In the genomic region with DNA sequence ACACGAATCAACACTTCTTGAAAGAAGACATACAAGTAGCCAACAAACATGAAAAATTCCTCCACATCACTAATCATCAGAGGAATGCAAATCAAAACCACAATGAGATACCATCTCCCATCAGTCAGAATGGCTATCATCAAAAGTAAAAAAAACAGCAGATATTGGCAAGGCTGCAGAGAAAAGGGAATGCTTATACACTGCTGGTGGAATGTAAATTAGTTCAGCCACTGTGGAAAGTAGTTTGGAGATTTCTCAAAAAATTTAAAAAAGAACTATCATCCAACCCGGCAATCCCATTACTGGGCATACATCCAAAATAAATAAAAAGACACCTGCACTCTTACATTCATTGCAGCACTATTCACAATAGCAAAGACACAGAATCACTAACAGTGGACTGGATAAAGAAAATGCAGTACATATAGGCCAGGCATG, we compare ENCODE assay signal across 12 cellular contexts.
DNase-seq lines count a peak whose midpoint lies in the region; ATAC-seq, FAIRE-seq and TF ChIP-seq lines count a peak whose summit lies in the region.
"Had no signal": no experiment of that assay in that cellular context is flagged by ENCODE, and none has a peak within 500 bp of the region (broad histone marks: within the 10 kb centered on the region; RNA-seq: fewer than 3 reads in every experiment).

No MANE protein-coding gene starts in this region.

- no peak overlapping the region for H2AFZ ChIP-seq in fibroblast of lung (ENCODE audit: low read length)

- H3K27ac ChIP-seq in fibroblast of lung (ENCODE audit: insufficient read depth, low read length) (no peak overlapping the region), substantia nigra (ENCODE audit: low read depth, low read length, poor library complexity, severe bottlenecking) (no peak overlapping the region)
- H3K27ac ChIP-seq: sigmoid colon had no signal

- peaks cover 2% of the 10 kb centered on the region for H3K4me1 ChIP-seq in fibroblast of lung (ENCODE audit: control insufficient read depth, extremely low read depth, insufficient read depth, low read length)

- no peaks in the 10 kb centered on the region for H3K27me3 Mint-ChIP-seq in activated T-cell treated with anti-CD3 and anti-CD28 coated beads, Interleukin-2, amount 50 U/mL, for 72 hours (ENCODE audit: low read depth)

- DNase-seq in NCI-H510A treated with DMSO at 0.1 percent for 48 hours (lab: John Stamatoyannopoulos, UW) (peak; percentile 10), NCI-H510A (lab: John Stamatoyannopoulos, UW) (no peak), NCI-H774 (lab: John Stamatoyannopoulos, UW) (peak; percentile 42), fibroblast of lung (ENCODE audit: low read depth in 2 of 2) (peak; percentile 2 to 93), urothelium cell line (ENCODE audit: low spot score) (peak; percentile 18), substantia nigra (lab: John Stamatoyannopoulos, UW) (no peak)
- DNase-seq in activated T-cell treated with anti-CD3 and anti-CD28 coated beads, Interleukin-2, amount 50 U/mL, for 72 hours: no peak
- DNase-seq: 8988T, NCI-H2107, sigmoid colon had no signal

- no peak overlapping the region for H3K4me3 Mint-ChIP-seq in activated T-cell treated with anti-CD3 and anti-CD28 coated beads, Interleukin-2, amount 50 U/mL, for 72 hours
- H3K4me3 Mint-ChIP-seq: activated T-helper 1 cell treated with anti-CD3 and anti-CD28 coated beads, Interleukin-12 subunit alpha, Interleukin-12 subunit beta, Interleukin-2, Interleukin-4 antibody, amounts not matched to agents 30 ng/mL and 10 ng/mL and 1 ng/mL, durations not matched to agents 14 hours and 24 hours and 36 hours had no signal

- ATAC-seq in activated T-cell treated with anti-CD3 and anti-CD28 coated beads, Interleukin-2, amount 50 U/mL, for 72 hours (replicated peaks in 1 of 2): no peak
- no peak for ATAC-seq in GM18909 (IDR thresholded peaks at IDR 0.05; ENCODE audit: poor library complexity, unreplicated experiment)

- H3K27ac Mint-ChIP-seq in activated T-cell treated with anti-CD3 and anti-CD28 coated beads, Interleukin-2, amount 50 U/mL, for 72 hours: no peak overlapping the region
- H3K27ac Mint-ChIP-seq: activated T-helper 1 cell treated with anti-CD3 and anti-CD28 coated beads, Interleukin-12 subunit alpha, Interleukin-12 subunit beta, Interleukin-2, Interleukin-4 antibody, amounts not matched to agents 30 ng/mL and 10 ng/mL and 1 ng/mL, durations not matched to agents 14 hours and 24 hours and 36 hours had no signal

- no peaks in the 10 kb centered on the region for H3K27me3 ChIP-seq in fibroblast of lung (ENCODE audit: control insufficient read depth, insufficient read depth, low read length)
- H3K27me3 ChIP-seq: sigmoid colon had no signal

- H3K9me3 ChIP-seq in fibroblast of lung (ENCODE audit: control insufficient read depth, insufficient read depth, low read depth, low read length): no peaks in the 10 kb centered on the region
- H3K9me3 ChIP-seq: sigmoid colon had no signal

- no peaks in the 10 kb centered on the region for H3K79me2 ChIP-seq in fibroblast of lung (ENCODE audit: control insufficient read depth, insufficient read depth, low read length)

- H3K36me3 Mint-ChIP-seq in activated T-cell treated with anti-CD3 and anti-CD28 coated beads, Interleukin-2, amount 50 U/mL, for 72 hours (ENCODE audit: insufficient read depth in 2 of 2): no peaks in the 10 kb centered on the region

- no peaks in the 10 kb centered on the region for H3K4me1 Mint-ChIP-seq in activated T-cell treated with anti-CD3 and anti-CD28 coated beads, Interleukin-2, amount 50 U/mL, for 72 hours (ENCODE audit: low read depth)

- H3K9me3 Mint-ChIP-seq in activated T-cell treated with anti-CD3 and anti-CD28 coated beads, Interleukin-2, amount 50 U/mL, for 72 hours: peaks cover 2% of the 10 kb centered on the region in 2 donors
- H3K9me3 Mint-ChIP-seq: activated T-helper 1 cell treated with anti-CD3 and anti-CD28 coated beads, Interleukin-12 subunit alpha, Interleukin-12 subunit beta, Interleukin-2, Interleukin-4 antibody, amounts not matched to agents 30 ng/mL and 10 ng/mL and 1 ng/mL, durations not matched to agents 14 hours and 24 hours and 36 hours had no signal

- no peak for TF ChIP-seq CTCF in fibroblast of lung (conservative IDR thresholded peaks at IDR 0.05 in 1 of 2, IDR thresholded peaks at IDR 0.05 in 1 of 2; ENCODE audit: low read depth in 1 of 2, low read length in 2 of 2)

- H3K4me2 ChIP-seq in fibroblast of lung (ENCODE audit: extremely low read depth, insufficient read depth, low read length): no peak overlapping the region

- no peak overlapping the region for H3K4me3 ChIP-seq in fibroblast of lung (replicated peaks in 1 of 4; ENCODE audit: control extremely low read depth in 1 of 4, insufficient read depth in 1 of 4, low read depth in 3 of 4, low read length in 4 of 4)
- H3K4me3 ChIP-seq: sigmoid colon had no signal

- no peak overlapping the region for H3K9ac ChIP-seq in fibroblast of lung (ENCODE audit: insufficient read depth, low read length)

- H4K20me1 ChIP-seq in fibroblast of lung (ENCODE audit: control insufficient read depth, extremely low read depth, insufficient read depth, low read length): no peaks in the 10 kb centered on the region

- H3K36me3 ChIP-seq in fibroblast of lung (ENCODE audit: control insufficient read depth, insufficient read depth, low read length): no peaks in the 10 kb centered on the region
- H3K36me3 ChIP-seq: sigmoid colon had no signal

- FAIRE-seq in urothelium cell line (lab: Jason Lieb, UNC): peak; percentile 13

Comparison
In these comparisons a context has a peak if more than half of its experiments do, and no peak if none do; other contexts are left out.
1. DNase-seq: peak in NCI-H510A treated with DMSO at 0.1 percent for 48 hours (single experiment), NCI-H774 (single experiment), fibroblast of lung (2 of 2) and urothelium cell line (single experiment); none in NCI-H510A (single experiment), substantia nigra (0 of 49) and activated T-cell treated with anti-CD3 and anti-CD28 coated beads, Interleukin-2, amount 50 U/mL, for 72 hours (0 of 2).